ENCODE assay signal across 31 cellular contexts in the genomic region with DNA sequence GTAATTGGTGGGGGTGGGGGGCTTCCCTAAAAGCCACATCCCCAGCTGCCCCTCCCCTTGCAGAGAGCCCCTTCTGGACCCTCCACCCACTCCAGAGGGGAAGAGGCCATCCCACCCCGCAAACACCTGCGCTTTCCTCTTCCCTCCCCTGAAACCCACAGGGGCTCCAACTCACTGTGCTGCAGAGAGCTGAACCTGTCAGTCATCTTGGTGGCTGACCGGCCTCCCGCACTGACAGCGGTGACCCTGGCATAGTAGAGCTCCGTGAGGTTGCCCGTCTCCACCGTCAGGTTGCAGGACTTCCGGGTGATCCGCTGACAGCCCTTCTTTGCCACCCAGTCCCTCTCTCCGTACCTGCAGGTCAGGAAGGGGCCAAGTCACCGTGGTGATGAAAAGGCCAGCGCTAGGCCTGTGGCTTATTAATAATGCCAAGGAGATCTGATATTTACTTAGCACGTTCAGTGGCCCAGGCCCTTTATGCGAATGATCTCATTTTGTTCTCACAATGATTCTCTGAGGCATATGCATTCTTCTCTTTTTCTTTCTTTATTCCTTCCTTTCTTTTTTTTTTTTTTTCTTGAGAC. TPM values are rescaled to one million over a fixed set of nuclear protein-coding genes. Genes with fewer than 3 reads are reported as not detected.
"Had no signal": no experiment of that assay in that cellular context is flagged by ENCODE, and none has a peak within 500 bp of the region (broad histone marks: within the 10 kb centered on the region; RNA-seq: fewer than 3 reads in every experiment).

No MANE protein-coding gene starts in this region.

- DNase-seq: activated CD4-positive, alpha-beta T cell treated with anti-CD3 and anti-CD28 coated beads for 36 hours; activated CD4-positive, alpha-beta T cell treated with anti-CD3 and anti-CD28 coated beads, Interleukin-2, amount 50 U/mL, for 4 hours; activated CD4-positive, CD25-positive, alpha-beta regulatory T cell; activated naive CD4-positive, alpha-beta T cell; activated naive CD8-positive, alpha-beta T cell treated with anti-CD3 and anti-CD28 coated beads for 36 hours; activated T-cell treated with anti-CD3 and anti-CD28 coated beads for 4 hours; activated T-cell treated with anti-CD3 and anti-CD28 coated beads, Interleukin-2, amount 50 U/mL, for 72 hours; adrenal gland; brain microvascular endothelial cell; cortex of kidney; effector memory CD8-positive, alpha-beta T cell; erythroblast; heart left ventricle; immature natural killer cell; midbrain; naive thymus-derived CD4-positive, alpha-beta T cell; stimulated activated CD4-positive, alpha-beta T cell treated with anti-CD3 and anti-CD28 coated beads, Interleukin-12 subunit alpha, Interleukin-12 subunit beta, amount 100 ng/mL, for 4 hours; stimulated activated CD4-positive, alpha-beta T cell treated with anti-CD3 and anti-CD28 coated beads, Interleukin-4, amount 100 ng/mL, for 24 hours; stimulated activated CD8-positive, alpha-beta memory T cell treated with anti-CD3 and anti-CD28 coated beads, Interleukin-4, amount 100 ng/mL, for 48 hours; stimulated activated naive B cell treated with anti-CD40 and anti-IgM and Interleukin-4, amounts not matched to agents 10 μg/mL and 1 μg/mL and 100 μg/mL, for 72 hours; stomach; T-helper 1 cell; tibial artery had no signal

- H3K27ac ChIP-seq: adrenal gland, ascending aorta, brain microvascular endothelial cell, heart left ventricle, skin epidermis, stomach, tibial artery had no signal

- H3K36me3 ChIP-seq: adrenal gland, ascending aorta, brain microvascular endothelial cell, heart left ventricle, tibial artery had no signal

- H3K4me1 ChIP-seq: adrenal gland, ascending aorta, heart left ventricle, tibial artery had no signal

- H3K36me3 Mint-ChIP-seq: activated naive CD8-positive, alpha-beta T cell treated with anti-CD3 and anti-CD28 coated beads for 36 hours; immature natural killer cell; memory B cell; naive thymus-derived CD4-positive, alpha-beta T cell had no signal

- H3K4me1 Mint-ChIP-seq: activated CD4-positive, alpha-beta T cell treated with anti-CD3 and anti-CD28 coated beads for 36 hours; activated naive CD8-positive, alpha-beta T cell treated with anti-CD3 and anti-CD28 coated beads for 36 hours; stimulated activated naive B cell treated with anti-CD40 and anti-IgM and Interleukin-4, amounts not matched to agents 10 μg/mL and 1 μg/mL and 100 μg/mL, for 72 hours had no signal

- ATAC-seq: activated CD4-positive, alpha-beta T cell treated with anti-CD3 and anti-CD28 coated beads for 36 hours; activated T-cell treated with anti-CD3 and anti-CD28 coated beads, Interleukin-2, amount 50 U/mL, for 72 hours; effector memory CD8-positive, alpha-beta T cell; heart left ventricle; naive thymus-derived CD4-positive, alpha-beta T cell; sciatic nerve; stimulated activated naive B cell treated with anti-CD40 and anti-IgM and Interleukin-4, amounts not matched to agents 10 μg/mL and 1 μg/mL and 100 μg/mL, for 72 hours had no signal

- H3K27ac Mint-ChIP-seq: activated CD4-positive, alpha-beta T cell treated with anti-CD3 and anti-CD28 coated beads for 36 hours; activated naive CD8-positive, alpha-beta T cell treated with anti-CD3 and anti-CD28 coated beads for 36 hours; activated T-cell treated with anti-CD3 and anti-CD28 coated beads, Interleukin-2, amount 50 U/mL, for 72 hours; immature natural killer cell; memory B cell; naive thymus-derived CD4-positive, alpha-beta T cell; stimulated activated naive B cell treated with anti-CD40 and anti-IgM and Interleukin-4, amounts not matched to agents 10 μg/mL and 1 μg/mL and 100 μg/mL, for 72 hours; T-helper 2 cell treated with Interferon-gamma antibody and Interleukin-4, amounts not matched to agents 5 μg/mL and 100 μg/mL, for 36 hours had no signal

- H3K4me3 Mint-ChIP-seq: activated CD4-positive, alpha-beta T cell treated with anti-CD3 and anti-CD28 coated beads for 36 hours; activated naive CD8-positive, alpha-beta T cell treated with anti-CD3 and anti-CD28 coated beads for 36 hours; activated T-cell treated with anti-CD3 and anti-CD28 coated beads, Interleukin-2, amount 50 U/mL, for 72 hours; effector memory CD8-positive, alpha-beta T cell; immature natural killer cell; memory B cell; naive thymus-derived CD4-positive, alpha-beta T cell; stimulated activated naive B cell treated with anti-CD40 and anti-IgM and Interleukin-4, amounts not matched to agents 10 μg/mL and 1 μg/mL and 100 μg/mL, for 72 hours; T-helper 2 cell treated with Interferon-gamma antibody and Interleukin-4, amounts not matched to agents 5 μg/mL and 100 μg/mL, for 36 hours had no signal

- H3K4me3 ChIP-seq: adrenal gland, ascending aorta, heart left ventricle, skin epidermis, stomach, tibial artery had no signal

- H3K9me3 Mint-ChIP-seq: activated naive CD8-positive, alpha-beta T cell treated with anti-CD3 and anti-CD28 coated beads for 36 hours; effector memory CD8-positive, alpha-beta T cell; memory B cell had no signal

- H3K9me3 ChIP-seq: adrenal gland, ascending aorta, stomach, tibial artery had no signal

RNA-seq across cellular contexts. Expression of a gene that starts 5.9 kb away (rescaled TPM):
- total RNA-seq: activated CD4-positive, alpha-beta T cell treated with anti-CD3 and anti-CD28 coated beads for 36 hours; activated naive CD8-positive, alpha-beta T cell treated with anti-CD3 and anti-CD28 coated beads for 36 hours; activated T-cell treated with anti-CD3 and anti-CD28 coated beads, Interleukin-2, amount 50 U/mL, for 72 hours; ascending aorta; chondrocyte; fibroblast of villous mesenchyme; naive thymus-derived CD4-positive, alpha-beta T cell; sciatic nerve had no signal
- polyA plus RNA-seq: immature natural killer cell; naive thymus-derived CD4-positive, alpha-beta T cell had no signal

RNA-seq across cellular contexts. Expression of a gene that starts 25.1 kb away (rescaled TPM):
- total RNA-seq: activated CD4-positive, alpha-beta T cell treated with anti-CD3 and anti-CD28 coated beads for 36 hours; activated naive CD8-positive, alpha-beta T cell treated with anti-CD3 and anti-CD28 coated beads for 36 hours; activated T-cell treated with anti-CD3 and anti-CD28 coated beads, Interleukin-2, amount 50 U/mL, for 72 hours; fibroblast of lung; fibroblast of villous mesenchyme; naive thymus-derived CD4-positive, alpha-beta T cell had no signal
- polyA plus RNA-seq: fibroblast of lung; immature natural killer cell; naive thymus-derived CD4-positive, alpha-beta T cell had no signal
